ENCODE assay signal across 33 cellular contexts in genomic region chr5:1959231-1959630, GRCh38.
"Had no signal": no experiment of that assay in that cellular context is flagged by ENCODE, and none has a peak within 500 bp of the region (broad histone marks: within the 10 kb centered on the region; RNA-seq: fewer than 3 reads in every experiment).

No MANE protein-coding gene starts in this region.

- H3K27ac Mint-ChIP-seq: activated CD4-positive, alpha-beta memory T cell treated with anti-CD3 and anti-CD28 coated beads for 36 hours; activated CD4-positive, alpha-beta T cell treated with anti-CD3 and anti-CD28 coated beads for 36 hours; activated CD4-positive, alpha-beta T cell treated with anti-CD3 and anti-CD28 coated beads, Interleukin-2, amount 10 ng/mL, durations not matched to agents 24 days and 14 days; activated CD8-positive, alpha-beta memory T cell treated with anti-CD3 and anti-CD28 coated beads, Interleukin-2, amount 10 ng/mL, durations not matched to agents 7 days and 5 days; activated CD8-positive, alpha-beta T cell treated with anti-CD3 and anti-CD28 coated beads, Interleukin-2, amount 10 ng/mL, durations not matched to agents 7 days and 5 days; activated naive CD4-positive, alpha-beta T cell treated with anti-CD3 and anti-CD28 coated beads for 36 hours; activated naive CD4-positive, alpha-beta T cell treated with anti-CD3 and anti-CD28 coated beads, Interleukin-2, amount 50 U/mL, for 24 hours; activated naive CD8-positive, alpha-beta T cell treated with anti-CD3 and anti-CD28 coated beads for 36 hours; activated naive CD8-positive, alpha-beta T cell treated with anti-CD3 and anti-CD28 coated beads, Interleukin-2, amount 50 U/mL, for 24 hours; activated T-helper 1 cell treated with anti-CD3 and anti-CD28 coated beads, Interleukin-12 subunit alpha, Interleukin-12 subunit beta, Interleukin-2, Interleukin-4 antibody, amounts not matched to agents 30 ng/mL and 10 ng/mL and 1 ng/mL, durations not matched to agents 14 hours and 24 hours and 36 hours; activated T-helper 2 cell treated with anti-CD3 and anti-CD28 coated beads, Interferon-gamma antibody, Interleukin-2, Interleukin-4, amounts not matched to agents 10 μg/mL and 5 μg/mL and 100 μg/mL, durations not matched to agents 14 hours and 24 hours and 36 hours; dendritic cell treated with granulocyte-macrophage colony-stimulating factor and Interleukin-4, amounts not matched to agents 40 ng/mL and 50 ng/mL, for 4 days; effector memory CD8-positive, alpha-beta T cell; T-helper 17 cell had no signal

- ATAC-seq: activated CD4-positive, alpha-beta T cell treated with anti-CD3 and anti-CD28 coated beads for 36 hours; activated CD8-positive, alpha-beta memory T cell treated with anti-CD3 and anti-CD28 coated beads, Interleukin-2, amount 10 ng/mL, durations not matched to agents 7 days and 5 days; activated CD8-positive, alpha-beta T cell treated with anti-CD3 and anti-CD28 coated beads, Interleukin-2, amount 10 ng/mL, durations not matched to agents 7 days and 5 days; activated naive CD8-positive, alpha-beta T cell treated with anti-CD3 and anti-CD28 coated beads, Interleukin-2, amount 50 U/mL, for 24 hours; body of pancreas; effector memory CD8-positive, alpha-beta T cell; T-helper 17 cell had no signal

- H3K27ac ChIP-seq: adrenal gland, body of pancreas, colonic mucosa, dorsolateral prefrontal cortex, epithelial cell of prostate, esophagus squamous epithelium had no signal

- H3K4me1 ChIP-seq: adrenal gland, body of pancreas, colonic mucosa had no signal

- DNase-seq: activated CD4-positive, alpha-beta memory T cell treated with anti-CD3 and anti-CD28 coated beads for 36 hours; activated CD4-positive, alpha-beta T cell treated with anti-CD3 and anti-CD28 coated beads for 36 hours; activated CD4-positive, alpha-beta T cell treated with anti-CD3 and anti-CD28 coated beads, Interleukin-2, amount 10 ng/mL, durations not matched to agents 24 days and 14 days; activated CD4-positive, CD25-positive, alpha-beta regulatory T cell; activated CD4-positive, CD25-positive, alpha-beta regulatory T cell treated with anti-CD3 and anti-CD28 coated beads, Interleukin-2, amount 50 U/mL, for 72 hours; activated CD8-positive, alpha-beta memory T cell treated with anti-CD3 and anti-CD28 coated beads, Interleukin-2, amount 10 ng/mL, durations not matched to agents 7 days and 5 days; activated CD8-positive, alpha-beta memory T cell treated with anti-CD3 and anti-CD28 coated beads, Interleukin-2, amount 50 U/mL, for 4 hours; activated CD8-positive, alpha-beta T cell treated with anti-CD3 and anti-CD28 coated beads, Interleukin-2, amount 10 ng/mL, durations not matched to agents 7 days and 5 days; activated effector memory CD4-positive, alpha-beta T cell treated with anti-CD3 and anti-CD28 coated beads, Interleukin-2, amount 50 U/mL, for 16 hours; activated naive CD4-positive, alpha-beta T cell treated with anti-CD3 and anti-CD28 coated beads for 36 hours; activated naive CD8-positive, alpha-beta T cell treated with anti-CD3 and anti-CD28 coated beads for 36 hours; activated naive CD8-positive, alpha-beta T cell treated with anti-CD3 and anti-CD28 coated beads, Interleukin-2, amount 50 U/mL, for 24 hours; activated T-cell treated with anti-CD3 and anti-CD28 coated beads, Interleukin-2, amount 50 U/mL, for 1 hour; activated T-cell treated with anti-CD3 and anti-CD28 coated beads, Interleukin-2, amount 50 U/mL, for 48 hours; adrenal gland; amygdala; aorta; body of pancreas; central memory CD4-positive, alpha-beta T cell; cerebellar nuclear complex; colonic mucosa; dorsolateral prefrontal cortex; effector CD4-positive, alpha-beta T cell; effector memory CD8-positive, alpha-beta T cell; esophagus squamous epithelium; foreskin melanocyte; T-helper 1 cell; T-helper 17 cell had no signal

- H3K4me1 Mint-ChIP-seq: activated CD4-positive, alpha-beta T cell treated with anti-CD3 and anti-CD28 coated beads for 36 hours; activated CD4-positive, alpha-beta T cell treated with anti-CD3 and anti-CD28 coated beads, Interleukin-2, amount 10 ng/mL, durations not matched to agents 24 days and 14 days; activated naive CD4-positive, alpha-beta T cell treated with anti-CD3 and anti-CD28 coated beads, Interleukin-2, amount 50 U/mL, for 24 hours; activated naive CD8-positive, alpha-beta T cell treated with anti-CD3 and anti-CD28 coated beads for 36 hours; activated naive CD8-positive, alpha-beta T cell treated with anti-CD3 and anti-CD28 coated beads, Interleukin-2, amount 50 U/mL, for 24 hours had no signal

- H3K27me3 ChIP-seq: adrenal gland, body of pancreas, colonic mucosa had no signal

- H3K36me3 Mint-ChIP-seq: activated CD4-positive, alpha-beta memory T cell treated with anti-CD3 and anti-CD28 coated beads for 36 hours; activated CD8-positive, alpha-beta memory T cell treated with anti-CD3 and anti-CD28 coated beads, Interleukin-2, amount 10 ng/mL, durations not matched to agents 7 days and 5 days; activated naive CD4-positive, alpha-beta T cell treated with anti-CD3 and anti-CD28 coated beads, Interleukin-2, amount 50 U/mL, for 24 hours; activated naive CD8-positive, alpha-beta T cell treated with anti-CD3 and anti-CD28 coated beads for 36 hours had no signal

- H3K4me3 ChIP-seq: adrenal gland, body of pancreas, colonic mucosa, dorsolateral prefrontal cortex, esophagus squamous epithelium had no signal

- H3K9me3 Mint-ChIP-seq: activated CD4-positive, alpha-beta memory T cell treated with anti-CD3 and anti-CD28 coated beads for 36 hours; activated CD4-positive, alpha-beta T cell treated with anti-CD3 and anti-CD28 coated beads, Interleukin-2, amount 10 ng/mL, durations not matched to agents 24 days and 14 days; activated naive CD4-positive, alpha-beta T cell treated with anti-CD3 and anti-CD28 coated beads for 36 hours; activated naive CD4-positive, alpha-beta T cell treated with anti-CD3 and anti-CD28 coated beads, Interleukin-2, amount 50 U/mL, for 24 hours; activated naive CD8-positive, alpha-beta T cell treated with anti-CD3 and anti-CD28 coated beads for 36 hours; activated naive CD8-positive, alpha-beta T cell treated with anti-CD3 and anti-CD28 coated beads, Interleukin-2, amount 50 U/mL, for 24 hours; activated T-helper 1 cell treated with anti-CD3 and anti-CD28 coated beads, Interleukin-12 subunit alpha, Interleukin-12 subunit beta, Interleukin-2, Interleukin-4 antibody, amounts not matched to agents 30 ng/mL and 10 ng/mL and 1 ng/mL, durations not matched to agents 14 hours and 24 hours and 36 hours; activated T-helper 2 cell treated with anti-CD3 and anti-CD28 coated beads, Interferon-gamma antibody, Interleukin-2, Interleukin-4, amounts not matched to agents 10 μg/mL and 5 μg/mL and 100 μg/mL, durations not matched to agents 14 hours and 24 hours and 36 hours; dendritic cell treated with granulocyte-macrophage colony-stimulating factor and Interleukin-4, amounts not matched to agents 40 ng/mL and 50 ng/mL, for 4 days; effector memory CD8-positive, alpha-beta T cell had no signal

- H3K36me3 ChIP-seq: adrenal gland, colonic mucosa had no signal

- H3K9me3 ChIP-seq: adrenal gland, body of pancreas, colonic mucosa, esophagus squamous epithelium had no signal

- H3K4me3 Mint-ChIP-seq: activated CD4-positive, alpha-beta memory T cell treated with anti-CD3 and anti-CD28 coated beads for 36 hours; activated CD4-positive, alpha-beta T cell treated with anti-CD3 and anti-CD28 coated beads for 36 hours; activated CD4-positive, alpha-beta T cell treated with anti-CD3 and anti-CD28 coated beads, Interleukin-2, amount 10 ng/mL, durations not matched to agents 24 days and 14 days; activated CD8-positive, alpha-beta memory T cell treated with anti-CD3 and anti-CD28 coated beads, Interleukin-2, amount 10 ng/mL, durations not matched to agents 7 days and 5 days; activated CD8-positive, alpha-beta T cell treated with anti-CD3 and anti-CD28 coated beads, Interleukin-2, amount 10 ng/mL, durations not matched to agents 7 days and 5 days; activated naive CD4-positive, alpha-beta T cell treated with anti-CD3 and anti-CD28 coated beads for 36 hours; activated naive CD4-positive, alpha-beta T cell treated with anti-CD3 and anti-CD28 coated beads, Interleukin-2, amount 50 U/mL, for 24 hours; activated naive CD8-positive, alpha-beta T cell treated with anti-CD3 and anti-CD28 coated beads for 36 hours; activated naive CD8-positive, alpha-beta T cell treated with anti-CD3 and anti-CD28 coated beads, Interleukin-2, amount 50 U/mL, for 24 hours; activated T-helper 1 cell treated with anti-CD3 and anti-CD28 coated beads, Interleukin-12 subunit alpha, Interleukin-12 subunit beta, Interleukin-2, Interleukin-4 antibody, amounts not matched to agents 30 ng/mL and 10 ng/mL and 1 ng/mL, durations not matched to agents 14 hours and 24 hours and 36 hours; dendritic cell treated with granulocyte-macrophage colony-stimulating factor and Interleukin-4, amounts not matched to agents 40 ng/mL and 50 ng/mL, for 4 days; effector memory CD8-positive, alpha-beta T cell; T-helper 17 cell had no signal

- H3K27me3 Mint-ChIP-seq: activated CD4-positive, alpha-beta T cell treated with anti-CD3 and anti-CD28 coated beads, Interleukin-2, amount 10 ng/mL, durations not matched to agents 24 days and 14 days; dendritic cell treated with granulocyte-macrophage colony-stimulating factor and Interleukin-4, amounts not matched to agents 40 ng/mL and 50 ng/mL, for 4 days had no signal
